1 cellular context compared by ENCODE assay signal in genomic region chr1:3219725-3220467, GRCh38.
TF ChIP-seq lines count a peak whose summit lies in the region.

No MANE protein-coding gene starts in this region.

TF ChIP-seq in neural cell, 6 proteins besides CTCF, POLR2A, EP300 and RAD21 (continued from another document):
- TF ChIP-seq SMC3 (conservative IDR thresholded peaks at IDR 0.05; ENCODE audit: poor library complexity) (no peak), TAF1 (IDR thresholded peaks at IDR 0.05; ENCODE audit: low read depth) (no peak), MXI1 (conservative IDR thresholded peaks at IDR 0.05; ENCODE audit: poor library complexity, severe bottlenecking) (no peak)
